Comparison of ENCODE assay signal across 25 cellular contexts in genomic region chr2:38207168-38207567, GRCh38.
DNase-seq lines count a peak whose midpoint lies in the region; ATAC-seq, FAIRE-seq and TF ChIP-seq lines count a peak whose summit lies in the region.
"Had no signal": no experiment of that assay in that cellular context is flagged by ENCODE, and none has a peak within 500 bp of the region (broad histone marks: within the 10 kb centered on the region; RNA-seq: fewer than 3 reads in every experiment).

No MANE protein-coding gene starts in this region.

- TF ChIP-seq CTCF in A549 (IDR thresholded peaks at IDR 0.05): no peak
- TF ChIP-seq CTCF in astrocyte (IDR thresholded peaks at IDR 0.05; ENCODE audit: insufficient read depth, low read depth, low read length): no peak
- TF ChIP-seq CTCF in fibroblast of pulmonary artery (IDR thresholded peaks at IDR 0.05; ENCODE audit: low read length, missing control alignments): no peak
- no peak for TF ChIP-seq CTCF in mesothelial cell of epicardium (IDR thresholded peaks at IDR 0.05; ENCODE audit: unreplicated experiment)

- no peak for TF ChIP-seq POLR2A in A549 (IDR thresholded peaks at IDR 0.05; ENCODE audit: low read length)

- CTCF ChIA-PET in A549 (lab: Yijun Ruan, JAX): no interaction called here

- H3K79me2 ChIP-seq in astrocyte (ENCODE audit: insufficient read depth, low read length): no peaks in the 10 kb centered on the region

- no peaks in the 10 kb centered on the region for H3K36me3 ChIP-seq in astrocyte (ENCODE audit: insufficient read depth, low read length)
- H3K36me3 ChIP-seq: Peyer's patch had no signal

- 74% methylated on average over 1 of the region's 1 CpG for WGBS in A549 (ENCODE audit: missing lambda C conversion rate)

- H3K27me3 ChIP-seq in astrocyte (ENCODE audit: insufficient read depth, low read length): no peaks in the 10 kb centered on the region
- H3K27me3 ChIP-seq: Peyer's patch had no signal

- H3K4me2 ChIP-seq in A549: no peak overlapping the region
- no peak overlapping the region for H3K4me2 ChIP-seq in astrocyte (ENCODE audit: low read length)
- H3K4me2 ChIP-seq: GM23338 had no signal

- no peak for TF ChIP-seq RAD21 in A549 (conservative IDR thresholded peaks at IDR 0.05 in 1 of 2, IDR thresholded peaks at IDR 0.05 in 1 of 2)

- DNase-seq in A549 (ENCODE audit: low read depth in 1 of 2, low spot score in 1 of 2): no peak
- DNase-seq in HCEC 1CT: peak; percentile 33
- DNase-seq in astrocyte (ENCODE audit: low read depth): peak; percentile 69
- DNase-seq in fibroblast of pulmonary artery (ENCODE audit: low read depth): peak; percentile 45
- DNase-seq in Kasumi-1 (lab: John Stamatoyannopoulos, UW): no peak
- DNase-seq in mesothelial cell of epicardium (ENCODE audit: low spot score in 2 of 2, unreplicated experiment in 2 of 2): no peak
- DNase-seq: 8988T; Caco-2; CD4-positive, alpha-beta T cell; GF-D8; KBM-7; NCI-H1048; NCI-H146; NCI-H2029 treated with DMSO at 0.1 percent for 48 hours; NCI-H2171; NCI-H446; NCI-H526 treated with DMSO at 0.1 percent for 48 hours; NK-92 treated with Interleukin-12 subunit alpha and Interleukin-12 subunit beta, amount 100 ng/mL, for 24 hours; Peyer's patch had no signal

- no peaks in the 10 kb centered on the region for H3K36me3 Mint-ChIP-seq in astrocyte (ENCODE audit: low read depth, unreplicated experiment)
- H3K36me3 Mint-ChIP-seq in mesothelial cell of epicardium: peaks cover 8% of the 10 kb centered on the region

- H3K9me3 Mint-ChIP-seq in astrocyte (ENCODE audit: unreplicated experiment): peaks cover 9% of the 10 kb centered on the region
- peaks cover 56% of the 10 kb centered on the region for H3K9me3 Mint-ChIP-seq in mesothelial cell of epicardium
- H3K9me3 Mint-ChIP-seq: CD4-positive, alpha-beta T cell; GM23338 had no signal

- FAIRE-seq in A549 (lab: Jason Lieb, UNC) (peak; percentile 43), astrocyte (lab: Jason Lieb, UNC) (no peak)
- FAIRE-seq: GM19239 had no signal

- H3K27ac Mint-ChIP-seq in astrocyte (ENCODE audit: unreplicated experiment) (no peak overlapping the region), mesothelial cell of epicardium (no peak overlapping the region)
- H3K27ac Mint-ChIP-seq: CD4-positive, alpha-beta T cell; GM23338 had no signal

- H3K27ac ChIP-seq in A549 (no peak overlapping the region), astrocyte (ENCODE audit: low read depth, low read length) (no peak overlapping the region)
- H3K27ac ChIP-seq: Peyer's patch had no signal

- no peak overlapping the region for H3K9ac ChIP-seq in astrocyte (ENCODE audit: low read length)

- ATAC-seq in A549: no peak
- no peak for ATAC-seq in HG02970 (IDR thresholded peaks at IDR 0.05; ENCODE audit: low FRiP score, unreplicated experiment)
- ATAC-seq in HG03439 (IDR thresholded peaks at IDR 0.05; ENCODE audit: unreplicated experiment): no peak
- ATAC-seq: GM23338, HepG2, Right ventricle myocardium inferior had no signal

- H3K9me3 ChIP-seq in A549 (no peaks in the 10 kb centered on the region), astrocyte (ENCODE audit: insufficient read depth, low read depth, low read length) (no peaks in the 10 kb centered on the region)
- H3K9me3 ChIP-seq: Caco-2, Peyer's patch had no signal

- H3K4me3 Mint-ChIP-seq in astrocyte (ENCODE audit: unreplicated experiment) (no peak overlapping the region), mesothelial cell of epicardium (no peak overlapping the region)
- H3K4me3 Mint-ChIP-seq: CD4-positive, alpha-beta T cell; GM23338 had no signal

- H3K27me3 Mint-ChIP-seq in astrocyte (ENCODE audit: low read depth, unreplicated experiment) (no peaks in the 10 kb centered on the region), mesothelial cell of epicardium (ENCODE audit: low read depth) (no peaks in the 10 kb centered on the region)

- no peaks in the 10 kb centered on the region for H3K4me1 Mint-ChIP-seq in astrocyte (ENCODE audit: low read depth, unreplicated experiment)
- peaks cover 5% of the 10 kb centered on the region for H3K4me1 Mint-ChIP-seq in mesothelial cell of epicardium

- H3K4me3 ChIP-seq in A549: no peak overlapping the region
- H3K4me3 ChIP-seq in astrocyte (ENCODE audit: insufficient read depth, low read depth, low read length): no peak overlapping the region
- no peak overlapping the region for H3K4me3 ChIP-seq in fibroblast of pulmonary artery (replicated peaks; ENCODE audit: low read depth, low read length)
- H3K4me3 ChIP-seq: GM23338, Peyer's patch had no signal

- H3K4me1 ChIP-seq in A549 (no peaks in the 10 kb centered on the region), astrocyte (ENCODE audit: insufficient read depth, low read length) (no peaks in the 10 kb centered on the region)
- H3K4me1 ChIP-seq: Caco-2, Peyer's patch had no signal

- TF ChIP-seq EP300 in A549 (IDR thresholded peaks at IDR 0.05): no peak

- no peaks in the 10 kb centered on the region for H4K20me1 ChIP-seq in astrocyte (ENCODE audit: insufficient read depth, low read length)

- H2AFZ ChIP-seq in astrocyte (ENCODE audit: low read depth, low read length): no peak overlapping the region
- H2AFZ ChIP-seq: GM23338 had no signal

- POLR2A ChIA-PET in A549 (lab: Yijun Ruan, JAX): no interaction called here

TF ChIP-seq in A549, 52 proteins besides CTCF, POLR2A, EP300 and RAD21:
- no peak for TF ChIP-seq E2F6 (IDR thresholded peaks at IDR 0.05; ENCODE audit: borderline replicate concordance, low read depth)
- TF ChIP-seq TP53 (CRISPR knock-in tag; IDR thresholded peaks at IDR 0.05): no peak

Comparison
In these comparisons a context has a peak if more than half of its experiments do, and no peak if none do; other contexts are left out.
1. DNase-seq: peak in HCEC 1CT (single experiment), astrocyte (single experiment) and fibroblast of pulmonary artery (single experiment); none in A549 (0 of 2), Kasumi-1 (0 of 2) and mesothelial cell of epicardium (0 of 2).